8 cellular contexts compared by ENCODE assay signal in the genomic region with DNA sequence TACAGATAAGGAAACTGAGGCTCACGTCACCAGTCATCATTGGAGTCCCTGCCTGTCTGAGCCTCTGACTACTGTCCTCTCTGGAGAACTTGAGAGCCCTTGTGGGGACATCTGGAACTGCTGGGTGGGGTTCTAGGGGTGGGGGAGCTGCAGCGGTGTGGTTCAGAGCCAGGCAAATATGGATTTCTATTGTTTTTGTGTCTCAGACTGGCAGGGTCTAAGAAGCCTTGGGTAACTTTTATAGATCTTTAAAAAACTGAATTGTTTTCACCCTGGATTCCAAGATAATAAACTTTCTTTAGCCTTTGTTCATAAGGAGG. TPM values are rescaled to one million over a fixed set of nuclear protein-coding genes. Genes with fewer than 3 reads are reported as not detected.
A peak's percentile ranks its signal among the peaks of the same experiment; 100 is the strongest.
DNase-seq lines count a peak whose midpoint lies in the region; ATAC-seq, FAIRE-seq and TF ChIP-seq lines count a peak whose summit lies in the region.

No MANE protein-coding gene starts in this region.

- peak in 1 of 2 experiments; percentile 37; a peak in 3 of 5 replicates for TF ChIP-seq RAD21 in A549 (conservative IDR thresholded peaks at IDR 0.05 in 1 of 2, IDR thresholded peaks at IDR 0.05 in 1 of 2)

- H3K27ac Mint-ChIP-seq in endodermal cell = no peak overlapping the region

- POLR2A ChIA-PET in A549 (lab: Yijun Ruan, JAX) = interaction anchor here (0.7 to 2.2 kb wide), 10 partner anchors 8 to 113 kb away, joined by 3 to 24 read pairs (median 5); a partner anchor contains a TSS

- H3K4me1 Mint-ChIP-seq in endodermal cell = peaks cover 34% of the 10 kb centered on the region

- no peak for TF ChIP-seq POLR2A in A549 (IDR thresholded peaks at IDR 0.05; ENCODE audit: low read length)

- FAIRE-seq in A549 (lab: Jason Lieb, UNC) = no peak

- no peak overlapping the region for H3K4me3 Mint-ChIP-seq in endodermal cell

- ATAC-seq in A549 = peak; percentile 77 to 79

- TF ChIP-seq CTCF in A549 (IDR thresholded peaks at IDR 0.05) (peak; percentile 26; the same call in 1 of the 3 replicates), GM12864 (IDR thresholded peaks at IDR 0.05; ENCODE audit: low read depth, low read length, missing control alignments) (peak; percentile 61), endodermal cell (conservative IDR thresholded peaks at IDR 0.05) (peak; percentile 57), parathyroid adenoma (IDR thresholded peaks at IDR 0.05) (peak; percentile 27)

- H3K4me3 ChIP-seq in A549 (no peak overlapping the region), GM12864 (ENCODE audit: low read depth, low read length) (peak overlapping the region; percentile 41; the same call in 1 of the 2 replicates), endodermal cell (ENCODE audit: low read length) (no peak overlapping the region), parathyroid adenoma (ENCODE audit: low read depth, low read length) (no peak overlapping the region)

- peaks cover 23% of the 10 kb centered on the region for H3K27me3 Mint-ChIP-seq in endodermal cell (ENCODE audit: insufficient read depth)

- H3K9me3 ChIP-seq in A549 (no peaks in the 10 kb centered on the region), endodermal cell (ENCODE audit: control insufficient read depth, low read length) (no peaks in the 10 kb centered on the region), parathyroid adenoma (ENCODE audit: control insufficient read depth, low read length) (no peaks in the 10 kb centered on the region)

- H3K4me1 ChIP-seq in A549 = peaks cover 64% of the 10 kb centered on the region
- H3K4me1 ChIP-seq in endodermal cell (ENCODE audit: control insufficient read depth, insufficient read depth, low read length) = peaks cover 14% of the 10 kb centered on the region
- H3K4me1 ChIP-seq in parathyroid adenoma = peaks cover 12% of the 10 kb centered on the region

- H3K4me2 ChIP-seq in A549 (peak overlapping the region; percentile 69), parathyroid adenoma (ENCODE audit: low read length) (no peak overlapping the region)

- DNase-seq in A549 (ENCODE audit: low read depth in 1 of 2, low spot score in 1 of 2) = peak in 1 of 2 experiments; percentile 72
- no peak for DNase-seq in GM12864 (ENCODE audit: low read depth)
- peak; percentile 25 for DNase-seq in SHP77 treated with DMSO at 0.1 percent for 48 hours (lab: John Stamatoyannopoulos, UW)
- no peak for DNase-seq in endodermal cell
- no peak for DNase-seq in NCI-H1694 (lab: John Stamatoyannopoulos, UW)
- DNase-seq in globus pallidus (ENCODE audit: low spot score) = no peak
- DNase-seq in NCI-H2029 (lab: John Stamatoyannopoulos, UW) = no peak

- H3K9ac ChIP-seq in endodermal cell (ENCODE audit: extremely low read depth, low read length, poor library complexity, severe bottlenecking) (no peak overlapping the region), parathyroid adenoma (no peak overlapping the region)

- H3K36me3 Mint-ChIP-seq in endodermal cell (ENCODE audit: low read depth) = no peaks in the 10 kb centered on the region

- H3K9me3 Mint-ChIP-seq in endodermal cell = no peaks in the 10 kb centered on the region

- WGBS in A549 (ENCODE audit: missing lambda C conversion rate) = 62% methylated on average over 2 of the region's 2 CpGs
- 98 to 100% methylated on average over 1 to 2 of the region's 2 CpGs for WGBS in endodermal cell (ENCODE audit: insufficient coverage in 1 of 2, insufficient read length in 1 of 2), 2 experiments

- CTCF ChIA-PET in A549 (lab: Yijun Ruan, JAX) = interaction anchor here (0.8 to 15.4 kb wide), 6 partner anchors 9 to 620 kb away, joined by 3 to 774 read pairs (median 5); a partner anchor contains a TSS

- H3K36me3 ChIP-seq in endodermal cell (ENCODE audit: control insufficient read depth, insufficient read depth, low read length) (no peaks in the 10 kb centered on the region), parathyroid adenoma (ENCODE audit: control insufficient read depth, insufficient read depth, low read length) (no peaks in the 10 kb centered on the region)

- peaks cover 9% of the 10 kb centered on the region for H3K27me3 ChIP-seq in endodermal cell (ENCODE audit: control insufficient read depth, insufficient read depth, low read length, poor library complexity, severe bottlenecking)
- no peaks in the 10 kb centered on the region for H3K27me3 ChIP-seq in parathyroid adenoma (ENCODE audit: control insufficient read depth, insufficient read depth, low read length)

- peak overlapping the region; percentile 42 for H2AFZ ChIP-seq in parathyroid adenoma

- no peaks in the 10 kb centered on the region for H3K79me2 ChIP-seq in parathyroid adenoma

- no peak for TF ChIP-seq EP300 in A549 (IDR thresholded peaks at IDR 0.05)

- H3K27ac ChIP-seq in A549 (peak overlapping the region; percentile 92 to 98), endodermal cell (ENCODE audit: low read depth, low read length) (peak overlapping the region; percentile 25), parathyroid adenoma (peak overlapping the region; percentile 56)

TF ChIP-seq in A549, 52 proteins besides CTCF, POLR2A, EP300 and RAD21:
- TF ChIP-seq ESRRA (IDR thresholded peaks at IDR 0.05; ENCODE audit: borderline replicate concordance, low read length) = no peak
- TF ChIP-seq CEBPB (IDR thresholded peaks at IDR 0.05) = no peak
- TF ChIP-seq, protein P1, sequence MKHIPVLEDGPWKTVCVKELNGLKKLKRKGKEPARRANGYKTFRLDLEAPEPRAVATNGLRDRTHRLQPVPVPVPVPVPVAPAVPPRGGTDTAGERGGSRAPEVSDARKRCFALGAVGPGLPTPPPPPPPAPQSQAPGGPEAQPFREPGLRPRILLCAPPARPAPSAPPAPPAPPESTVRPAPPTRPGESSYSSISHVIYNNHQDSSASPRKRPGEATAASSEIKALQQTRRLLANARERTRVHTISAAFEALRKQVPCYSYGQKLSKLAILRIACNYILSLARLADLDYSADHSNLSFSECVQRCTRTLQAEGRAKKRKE (CRISPR knock-in tag; IDR thresholded peaks at IDR 0.05; ENCODE audit: low read depth) = no peak
- no peak for TF ChIP-seq TFCP2L1 (CRISPR knock-in tag; IDR thresholded peaks at IDR 0.05)
- no peak for TF ChIP-seq NFE2L2 (conservative IDR thresholded peaks at IDR 0.05; ENCODE audit: low read length)
- no peak for TF ChIP-seq HOXB13 (CRISPR knock-in tag; IDR thresholded peaks at IDR 0.05; ENCODE audit: low read depth)
- no peak for TF ChIP-seq CHD4 (IDR thresholded peaks at IDR 0.05; ENCODE audit: borderline replicate concordance)
- no peak for TF ChIP-seq RFX5 (IDR thresholded peaks at IDR 0.05)
- no peak for TF ChIP-seq EHMT2 (IDR thresholded peaks at IDR 0.05; ENCODE audit: low read depth)
- no peak for TF ChIP-seq NR3C1 (IDR thresholded peaks at IDR 0.05)
- no peak for TF ChIP-seq FOSL2 (IDR thresholded peaks at IDR 0.05)
- no peak for TF ChIP-seq FOSL2 (CRISPR knock-in tag; IDR thresholded peaks at IDR 0.05)
- peak; percentile 18; the same call in 1 of the 3 replicates for TF ChIP-seq SMC3 (IDR thresholded peaks at IDR 0.05)
- TF ChIP-seq EHF (CRISPR knock-in tag; IDR thresholded peaks at IDR 0.05) = 0 out of 2 replicates have a peak, but pooled peaks have one; percentile 13
- no peak for TF ChIP-seq HOXB5 (CRISPR knock-in tag; IDR thresholded peaks at IDR 0.05)

RNA-seq across cellular contexts. Expression of a gene that starts 46.9 kb away (rescaled TPM):
- polyA plus RNA-seq in A549 (2011; rRNA removed) = 21.2 and 26.8 TPM in 2 replicates
- polyA plus RNA-seq in A549 (2012; cell fraction: cytosol; rRNA removed) = 26.3 and 34.1 TPM in 2 replicates
- 60.6 and 73.2 TPM in 2 replicates for polyA plus RNA-seq in A549 (2012; cell fraction: nucleus; rRNA removed)
- polyA plus RNA-seq in A549 (2017; fragmentation: RNase III; extraction: RNeasy Plus Mini Kit Qiagen cat#74134 plus additional on column Dnase treatment) = 40.2 to 43.4 TPM (median 40.5 TPM) in 3 replicates
- 20.8 and 29.5 TPM in 2 replicates for polyA minus RNA-seq in A549 (2011; rRNA and poly(A)+ RNA removed)
- 10 to 100 TPM; 13.2 to 21.2 TPM for total RNA-seq in endodermal cell
- 16.8 TPM for polyA plus RNA-seq in endodermal cell (2013, experiment 1 of 2)
- polyA plus RNA-seq in endodermal cell (2013, experiment 2 of 2) = 18.5 TPM

Comparison
In these comparisons a context has a peak if more than half of its experiments do, and no peak if none do; other contexts are left out.
1. H3K27ac ChIP-seq: peak in every context shown above with its lines; median percentile 95 in A549; 56 in parathyroid adenoma; 25 in endodermal cell.